Comparison of ENCODE assay signal across 2 cellular contexts in genomic region chr16:58371841-58372240, GRCh38.
TF ChIP-seq lines count a peak whose summit lies in the region.

No MANE protein-coding gene starts in this region.

TF ChIP-seq in HEK293, 187 proteins besides CTCF, POLR2A, EP300 and RAD21 (continued from another document):
- TF ChIP-seq ZSCAN5A (tag by site-specific recombination; IDR thresholded peaks at IDR 0.05) = no peak

TF ChIP-seq in K562, 482 proteins besides CTCF, POLR2A, EP300 and RAD21 (continued from another document):
- no peak for TF ChIP-seq HNRNPLL (IDR thresholded peaks at IDR 0.05; ENCODE audit: low read depth, low read length, poor library complexity, severe bottlenecking)
- no peak for TF ChIP-seq DPF2 (IDR thresholded peaks at IDR 0.05)
- TF ChIP-seq CEBPB (tag; IDR thresholded peaks at IDR 0.05) = peak; percentile 84
- TF ChIP-seq TRIM24 (IDR thresholded peaks at IDR 0.05) = peak; percentile 50 to 78; a peak in 3 of 4 replicates
- TF ChIP-seq ZNF589 (CRISPR knock-in tag; IDR thresholded peaks at IDR 0.05; ENCODE audit: low read depth) = no peak
